In the genomic region with DNA sequence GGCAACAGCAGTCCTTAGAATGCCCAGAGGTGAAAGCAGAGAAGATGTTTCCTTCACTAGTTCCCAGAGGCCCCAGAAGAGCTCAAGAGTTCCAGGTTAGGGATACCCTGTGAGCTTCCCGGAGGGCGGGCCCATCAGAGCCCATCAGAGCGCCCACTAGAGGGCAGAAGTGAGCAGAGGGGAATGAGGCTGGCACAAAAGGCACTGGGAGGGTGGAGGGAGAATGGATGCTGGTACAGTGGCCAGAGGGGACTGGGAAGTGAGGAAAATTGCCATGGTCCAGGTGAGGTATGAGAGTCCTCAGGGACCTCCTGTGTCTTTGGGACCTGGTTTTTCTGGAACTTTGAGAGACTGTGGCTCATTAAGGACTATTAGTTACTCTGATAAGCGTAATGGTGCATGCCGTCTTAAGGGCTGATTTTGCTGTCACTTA, we compare ENCODE assay signal across 8 cellular contexts. TPM values are rescaled to one million over a fixed set of nuclear protein-coding genes. Genes with fewer than 3 reads are reported as not detected.
DNase-seq lines count a peak whose midpoint lies in the region; ATAC-seq, FAIRE-seq and TF ChIP-seq lines count a peak whose summit lies in the region.

No MANE protein-coding gene starts in this region.

- TF ChIP-seq CTCF in AG04449 (IDR thresholded peaks at IDR 0.05; ENCODE audit: insufficient read depth, low read length, missing control alignments): peak; percentile 55
- peak; percentile 49 for TF ChIP-seq CTCF in foreskin keratinocyte (conservative IDR thresholded peaks at IDR 0.05)
- peak in 1 of 4 experiments; percentile 19 for TF ChIP-seq CTCF in sigmoid colon (IDR thresholded peaks at IDR 0.05)

- 44 to 55% methylated on average over 5 of the region's 5 CpGs for WGBS in sigmoid colon, 2 donors

- FAIRE-seq in GM12892 (lab: Jason Lieb, UNC): no peak

- CTCF ChIA-PET in AG04449 (lab: Yijun Ruan, JAX): interaction anchor here (0.6 to 1.5 kb wide), 4 partner anchors 9 to 455 kb away, joined by 3 read pairs; no protein-coding TSS in a partner anchor

- no peaks in the 10 kb centered on the region for H3K36me3 ChIP-seq in sigmoid colon

- intact Hi-C loops in sigmoid colon (cut with DNase I): no loop called here

- H3K4me1 ChIP-seq in foreskin keratinocyte: no peaks in the 10 kb centered on the region
- no peaks in the 10 kb centered on the region for H3K4me1 ChIP-seq in sigmoid colon

- POLR2A ChIA-PET in AG04449 (lab: Yijun Ruan, JAX): no interaction called here

- no peak for TF ChIP-seq EP300 in sigmoid colon (IDR thresholded peaks at IDR 0.05)

- DNase-seq in AG04449 (ENCODE audit: low read depth, low spot score): no peak
- peak; percentile 41 for DNase-seq in GM12892 (ENCODE audit: insufficient read length)
- peak; percentile 46 for DNase-seq in NCI-H2029 (lab: John Stamatoyannopoulos, UW)
- peak; percentile 48 for DNase-seq in activated CD8-positive, alpha-beta memory T cell treated with anti-CD3 and anti-CD28 coated beads, Interleukin-2, amount 50 U/mL, for 4 hours
- DNase-seq in foreskin keratinocyte: no peak
- DNase-seq in stimulated activated CD4-positive, alpha-beta T cell treated with anti-CD3 and anti-CD28 coated beads, Interleukin-4, amount 100 ng/mL, for 1 hour: peak; percentile 56
- DNase-seq in NCI-H187 (lab: John Stamatoyannopoulos, UW): no peak
- no peak for DNase-seq in sigmoid colon

- peak; percentile 29 for ATAC-seq in foreskin keratinocyte

- TF ChIP-seq POLR2A in GM12892 (IDR thresholded peaks at IDR 0.05; ENCODE audit: low read depth, low read length) (no peak), sigmoid colon (IDR thresholded peaks at IDR 0.05) (no peak)

- H3K27ac ChIP-seq in foreskin keratinocyte (no peak overlapping the region), sigmoid colon (no peak overlapping the region)

- H3K27me3 ChIP-seq in foreskin keratinocyte (no peaks in the 10 kb centered on the region), sigmoid colon (peaks cover 0 to 10% (median 0%) of the 10 kb centered on the region in 3 donors)

- H3K4me3 ChIP-seq in AG04449 (ENCODE audit: low read depth, low read length) (no peak overlapping the region), sigmoid colon (no peak overlapping the region)

- no peaks in the 10 kb centered on the region for H3K9me3 ChIP-seq in sigmoid colon

RNA-seq across cellular contexts. Expression of a gene that starts 57.3 kb away (rescaled TPM):
- polyA plus RNA-seq in GM12892 (2012; ENCODE audit: missing spikeins): not detected
- not detected in 2 replicates for total RNA-seq in foreskin keratinocyte
- not detected in 2 replicates for polyA plus RNA-seq in foreskin keratinocyte
- total RNA-seq in sigmoid colon: not detected
- not detected for polyA plus RNA-seq in sigmoid colon

Comparison
In these comparisons a context has a peak if more than half of its experiments do, and no peak if none do; other contexts are left out.
1. DNase-seq: peak in GM12892 (single experiment), NCI-H2029 (single experiment), activated CD8-positive, alpha-beta memory T cell treated with anti-CD3 and anti-CD28 coated beads, Interleukin-2, amount 50 U/mL, for 4 hours (single experiment) and stimulated activated CD4-positive, alpha-beta T cell treated with anti-CD3 and anti-CD28 coated beads, Interleukin-4, amount 100 ng/mL, for 1 hour (single experiment); none in AG04449 (single experiment), foreskin keratinocyte (0 of 2), NCI-H187 (0 of 2) and sigmoid colon (single experiment).